Comparison of ENCODE assay signal across 8 cellular contexts in genomic region chr17:80454557-80455327, GRCh38. TPM values are rescaled to one million over a fixed set of nuclear protein-coding genes. Genes with fewer than 3 reads are reported as not detected.
DNase-seq lines count a peak whose midpoint lies in the region; ATAC-seq, FAIRE-seq and TF ChIP-seq lines count a peak whose summit lies in the region.

No MANE protein-coding gene starts in this region.

- H3K9me3 ChIP-seq in DOHH2 (ENCODE audit: control insufficient read depth, insufficient read depth, low read length) = no peaks in the 10 kb centered on the region
- H3K9me3 ChIP-seq in GM23248 (ENCODE audit: low read depth) = no peaks in the 10 kb centered on the region
- H3K9me3 ChIP-seq in Karpas-422 (ENCODE audit: low read length) = no peaks in the 10 kb centered on the region
- no peaks in the 10 kb centered on the region for H3K9me3 ChIP-seq in fibroblast of lung (ENCODE audit: control insufficient read depth, insufficient read depth, low read depth, low read length)
- no peaks in the 10 kb centered on the region for H3K9me3 ChIP-seq in naive thymus-derived CD4-positive, alpha-beta T cell (ENCODE audit: control insufficient read depth in 2 of 3, low read length in 3 of 3)

- H3K27ac Mint-ChIP-seq in naive thymus-derived CD4-positive, alpha-beta T cell = peak overlapping the region; percentile 94 to 99 (median 95)
- peak overlapping the region; percentile 97 for H3K27ac Mint-ChIP-seq in stimulated activated memory B cell treated with anti-CD40 and anti-IgM and Interleukin-4, amounts not matched to agents 10 μg/mL and 1 μg/mL and 100 μg/mL, for 72 hours

- 0 out of 2 replicates have a peak, but pooled peaks cover 2% of the 10 kb centered on the region for H3F3A ChIP-seq in DOHH2 (ENCODE audit: control insufficient read depth, insufficient read depth)
- H3F3A ChIP-seq in GM23248 (ENCODE audit: insufficient read depth) = peaks cover 16% of the 10 kb centered on the region

- peaks cover 7% of the 10 kb centered on the region; the same call in 1 of the 2 replicates for H3K27me3 ChIP-seq in DOHH2 (ENCODE audit: control insufficient read depth, low read length)
- no peaks in the 10 kb centered on the region for H3K27me3 ChIP-seq in GM23248 (replicated peaks; ENCODE audit: insufficient read depth)
- H3K27me3 ChIP-seq in Karpas-422 (ENCODE audit: low read length) = no peaks in the 10 kb centered on the region
- H3K27me3 ChIP-seq in fibroblast of lung (ENCODE audit: control insufficient read depth, insufficient read depth, low read length) = no peaks in the 10 kb centered on the region
- peaks cover 0 to 3% of the 10 kb centered on the region in 2 donors for H3K27me3 ChIP-seq in naive thymus-derived CD4-positive, alpha-beta T cell (ENCODE audit: control insufficient read depth in 2 of 2, insufficient read depth in 2 of 2, low read length in 2 of 2)

- no peak for TF ChIP-seq CTCF in DOHH2 (IDR thresholded peaks at IDR 0.05; ENCODE audit: low read depth, low read length, poor library complexity, severe bottlenecking)
- TF ChIP-seq CTCF in fibroblast of lung (conservative IDR thresholded peaks at IDR 0.05 in 1 of 2, IDR thresholded peaks at IDR 0.05 in 1 of 2; ENCODE audit: low read depth in 1 of 2, low read length in 2 of 2) = no peak

- H4K20me1 ChIP-seq in DOHH2 (ENCODE audit: control insufficient read depth, insufficient read depth, low read depth, low read length) = no peaks in the 10 kb centered on the region
- H4K20me1 ChIP-seq in GM23248 (ENCODE audit: insufficient read depth) = no peaks in the 10 kb centered on the region
- H4K20me1 ChIP-seq in Karpas-422 (ENCODE audit: insufficient read depth, low read depth, low read length) = no peaks in the 10 kb centered on the region
- H4K20me1 ChIP-seq in fibroblast of lung (ENCODE audit: control insufficient read depth, extremely low read depth, insufficient read depth, low read length) = no peaks in the 10 kb centered on the region

- 0 out of 2 replicates have a peak, but pooled peaks cover 3% of the 10 kb centered on the region for H3K79me2 ChIP-seq in DOHH2 (ENCODE audit: control insufficient read depth, low read length)
- no peaks in the 10 kb centered on the region for H3K79me2 ChIP-seq in GM23248 (ENCODE audit: insufficient read depth)
- H3K79me2 ChIP-seq in Karpas-422 (ENCODE audit: low read length) = no peaks in the 10 kb centered on the region
- no peaks in the 10 kb centered on the region for H3K79me2 ChIP-seq in fibroblast of lung (ENCODE audit: control insufficient read depth, insufficient read depth, low read length)

- H3K9me2 ChIP-seq in DOHH2 (replicated peaks; ENCODE audit: control insufficient read depth, low read length) (no peaks in the 10 kb centered on the region), GM23248 (ENCODE audit: insufficient read depth) (no peaks in the 10 kb centered on the region), Karpas-422 (replicated peaks; ENCODE audit: insufficient read depth, low read length) (no peaks in the 10 kb centered on the region)

- H2AFZ ChIP-seq in GM23248 (peak overlapping the region; percentile 88), Karpas-422 (ENCODE audit: low read length) (peak overlapping the region; percentile 72; the same call in 1 of the 2 replicates), fibroblast of lung (ENCODE audit: low read length) (peak overlapping the region; percentile 61)

- WGBS in GM23248 (ENCODE audit: low coverage in 1 of 2, low lambda C conversion rate in 2 of 2, missing lambda C conversion rate in 2 of 2), 2 experiments = 0 to 1% methylated on average over 37 to 57 of the region's 87 CpGs

- peaks cover 0 to 35% (median 15%) of the 10 kb centered on the region in 7 donors for H3K4me1 Mint-ChIP-seq in naive thymus-derived CD4-positive, alpha-beta T cell
- peaks cover 30% of the 10 kb centered on the region for H3K4me1 Mint-ChIP-seq in stimulated activated memory B cell treated with anti-CD40 and anti-IgM and Interleukin-4, amounts not matched to agents 10 μg/mL and 1 μg/mL and 100 μg/mL, for 72 hours

- peaks cover 0 to 3% (median 0%) of the 10 kb centered on the region in 5 donors for H3K36me3 Mint-ChIP-seq in naive thymus-derived CD4-positive, alpha-beta T cell
- H3K36me3 Mint-ChIP-seq in stimulated activated memory B cell treated with anti-CD40 and anti-IgM and Interleukin-4, amounts not matched to agents 10 μg/mL and 1 μg/mL and 100 μg/mL, for 72 hours = no peaks in the 10 kb centered on the region

- peaks cover 2% of the 10 kb centered on the region; the same call in 1 of the 2 replicates for H3K36me3 ChIP-seq in DOHH2 (ENCODE audit: control insufficient read depth, low read length)
- H3K36me3 ChIP-seq in GM23248 (ENCODE audit: low read depth) = no peaks in the 10 kb centered on the region
- H3K36me3 ChIP-seq in Karpas-422 (ENCODE audit: insufficient read depth, low read length) = no peaks in the 10 kb centered on the region
- H3K36me3 ChIP-seq in fibroblast of lung (ENCODE audit: control insufficient read depth, insufficient read depth, low read length) = no peaks in the 10 kb centered on the region
- peaks cover 0 to 7% (median 0%) of the 10 kb centered on the region in 3 experiments for H3K36me3 ChIP-seq in naive thymus-derived CD4-positive, alpha-beta T cell (ENCODE audit: control insufficient read depth in 2 of 3, insufficient read depth in 3 of 3, low read length in 3 of 3)

- H3K4me1 ChIP-seq in DOHH2 (ENCODE audit: control insufficient read depth, low read length) (peaks cover 19% of the 10 kb centered on the region), GM23248 (ENCODE audit: insufficient read depth) (peaks cover 22% of the 10 kb centered on the region), Karpas-422 (ENCODE audit: low read length) (peaks cover 21% of the 10 kb centered on the region), fibroblast of lung (ENCODE audit: control insufficient read depth, extremely low read depth, insufficient read depth, low read length) (peaks cover 8% of the 10 kb centered on the region)
- H3K4me1 ChIP-seq in naive thymus-derived CD4-positive, alpha-beta T cell (ENCODE audit: control insufficient read depth in 2 of 2, insufficient read depth in 2 of 2, low read length in 2 of 2) = peaks cover 11 to 14% of the 10 kb centered on the region in 2 donors

- peak overlapping the region; percentile 96 for H3K9ac ChIP-seq in GM23248
- peak overlapping the region; percentile 99 for H3K9ac ChIP-seq in Karpas-422 (ENCODE audit: low read length)
- H3K9ac ChIP-seq in fibroblast of lung (ENCODE audit: insufficient read depth, low read length) = peak overlapping the region; percentile 94

- peaks cover 0 to 22% (median 20%) of the 10 kb centered on the region in 5 donors for H3K27me3 Mint-ChIP-seq in naive thymus-derived CD4-positive, alpha-beta T cell
- H3K27me3 Mint-ChIP-seq in stimulated activated memory B cell treated with anti-CD40 and anti-IgM and Interleukin-4, amounts not matched to agents 10 μg/mL and 1 μg/mL and 100 μg/mL, for 72 hours = peaks cover 45% of the 10 kb centered on the region

- peak; percentile 95 for ATAC-seq in naive thymus-derived CD4-positive, alpha-beta T cell
- peak; percentile 95 for ATAC-seq in stimulated activated memory B cell treated with anti-CD40 and anti-IgM and Interleukin-4, amounts not matched to agents 10 μg/mL and 1 μg/mL and 100 μg/mL, for 72 hours

- intact Hi-C loops in naive thymus-derived CD4-positive, alpha-beta T cell (cut with micrococcal nuclease) = loop anchor here (1.0 to 10.0 kb wide), 9 partner anchors 20 to 1410 kb away; partner anchors contain the start of genes ENDOV (in 2 of the 2), FAAP100 (in 2 of the 2), BAIAP2 (in 1 of the 2) and P4HB (in 1 of the 2)

- no peak for FAIRE-seq in RCC 7860 (lab: Jason Lieb, UNC)

- POLR2A ChIA-PET in naive thymus-derived CD4-positive, alpha-beta T cell (lab: Charles Lee) = interaction anchor here (0.5 to 1.8 kb wide), 31 partner anchors 9 to 784 kb away, joined by 3 to 11 read pairs (median 4); partner anchors contain the start of genes NDUFAF8, RPTOR and TEPSIN

- H3K4me3 Mint-ChIP-seq in naive thymus-derived CD4-positive, alpha-beta T cell = peak overlapping the region; percentile 86 to 98 (median 92)
- peak overlapping the region; percentile 92 for H3K4me3 Mint-ChIP-seq in stimulated activated memory B cell treated with anti-CD40 and anti-IgM and Interleukin-4, amounts not matched to agents 10 μg/mL and 1 μg/mL and 100 μg/mL, for 72 hours

- DNase-seq in GM23248 = peak; percentile 100
- DNase-seq in Karpas-422 = peak; percentile 99
- DNase-seq in RCC 7860 (ENCODE audit: low spot score) = peak; percentile 91
- DNase-seq in activated T-helper 1 cell treated with anti-CD3 and anti-CD28 coated beads, Interleukin-2, amount 50 U/mL, for 16 hours (ENCODE audit: low read depth in 1 of 2, low spot score in 1 of 2) = peak; percentile 87 to 91
- peak; percentile 94 to 96 for DNase-seq in fibroblast of lung (ENCODE audit: low read depth in 2 of 2)
- DNase-seq in naive thymus-derived CD4-positive, alpha-beta T cell = peak; percentile 91 to 97 (median 95)

- CTCF ChIA-PET in naive thymus-derived CD4-positive, alpha-beta T cell (lab: Charles Lee) = no interaction called here

- in situ Hi-C loops in GM23248 (cut with MboI) = no loop called here

- H3K27ac ChIP-seq in DOHH2 (ENCODE audit: low read depth, low read length) (peak overlapping the region; percentile 52), GM23248 (peak overlapping the region; percentile 95), Karpas-422 (ENCODE audit: low read length) (peak overlapping the region; percentile 58), fibroblast of lung (ENCODE audit: insufficient read depth, low read length) (peak overlapping the region; percentile 94)
- peak overlapping the region; percentile 100 for H3K27ac ChIP-seq in naive thymus-derived CD4-positive, alpha-beta T cell (ENCODE audit: low read depth, low read length)

- peaks cover 0 to 2% (median 0%) of the 10 kb centered on the region in 11 donors for H3K9me3 Mint-ChIP-seq in naive thymus-derived CD4-positive, alpha-beta T cell
- H3K9me3 Mint-ChIP-seq in stimulated activated memory B cell treated with anti-CD40 and anti-IgM and Interleukin-4, amounts not matched to agents 10 μg/mL and 1 μg/mL and 100 μg/mL, for 72 hours = no peaks in the 10 kb centered on the region

- H3K4me2 ChIP-seq in DOHH2 (ENCODE audit: low read length) = peak overlapping the region; percentile 91
- peak overlapping the region; percentile 87 for H3K4me2 ChIP-seq in GM23248 (ENCODE audit: unreplicated experiment)
- H3K4me2 ChIP-seq in Karpas-422 (ENCODE audit: low read depth, low read length, poor library complexity, severe bottlenecking) = peak overlapping the region; percentile 88
- peak overlapping the region; percentile 96 for H3K4me2 ChIP-seq in fibroblast of lung (ENCODE audit: extremely low read depth, insufficient read depth, low read length)

- peak overlapping the region; percentile 88 for H3K4me3 ChIP-seq in DOHH2 (ENCODE audit: low read length)
- peak overlapping the region; percentile 92 for H3K4me3 ChIP-seq in GM23248
- H3K4me3 ChIP-seq in Karpas-422 (ENCODE audit: low read length) = peak overlapping the region; percentile 97
- H3K4me3 ChIP-seq in fibroblast of lung (replicated peaks in 1 of 4; ENCODE audit: control extremely low read depth in 1 of 4, insufficient read depth in 1 of 4, low read depth in 3 of 4, low read length in 4 of 4) = peak overlapping the region; percentile 69 to 81 (median 74)
- H3K4me3 ChIP-seq in naive thymus-derived CD4-positive, alpha-beta T cell (ENCODE audit: low read length) = peak overlapping the region; percentile 83

RNA-seq across cellular contexts. Expression of gene NPTX1, which starts 21.7 kb away (rescaled TPM):
- total RNA-seq in GM23248 (2014; rRNA removed; shearing (Covaris generic)) = 0.25 and 1.1 TPM in 2 replicates
- 0.39 and 0.43 TPM in 2 replicates for polyA plus RNA-seq in GM23248 (2016; fragmentation: Nextera tagmentation; extraction: Ambion mirVana)
- total RNA-seq in Karpas-422 (2014; rRNA removed; shearing (Covaris generic); ENCODE audit: low replicate concordance) = not detected in 2 replicates
- total RNA-seq in fibroblast of lung = 3.3 and 31.2 TPM in 2 replicates
- polyA plus RNA-seq in fibroblast of lung = 14.9 and 86.0 TPM in 2 replicates
- 23.4 and 100 TPM in 2 replicates for polyA plus RNA-seq in fibroblast of lung (2012)
- polyA minus RNA-seq in fibroblast of lung (ENCODE audit: low replicate concordance) = 37.5 and 184 TPM in 2 replicates
- 10 to 100 TPM in 1 of 5 experiments, under 1 TPM in 3, not detected in 1; 0.11 to 98.0 (median 0.35) TPM for total RNA-seq in naive thymus-derived CD4-positive, alpha-beta T cell
- not detected for polyA plus RNA-seq in naive thymus-derived CD4-positive, alpha-beta T cell

RNA-seq across cellular contexts. Expression of gene ENDOV, which starts 39.8 kb away (rescaled TPM):
- 25.1 and 50.3 TPM in 2 replicates for total RNA-seq in GM23248 (2014; rRNA removed; shearing (Covaris generic))
- polyA plus RNA-seq in GM23248 (2016; fragmentation: Nextera tagmentation; extraction: Ambion mirVana) (25.7 TPM in 2 replicates), fibroblast of lung (10.1 and 13.1 TPM in 2 replicates)
- total RNA-seq in Karpas-422 (2014; rRNA removed; shearing (Covaris generic); ENCODE audit: low replicate concordance) = 11.4 and 22.7 TPM in 2 replicates
- 25.4 and 28.7 TPM in 2 replicates for total RNA-seq in fibroblast of lung
- 15.0 and 17.0 TPM in 2 replicates for polyA plus RNA-seq in fibroblast of lung (2012)
- polyA minus RNA-seq in fibroblast of lung (ENCODE audit: low replicate concordance) = 8.7 and 9.9 TPM in 2 replicates
- 10 to 100 TPM; 20.3 to 26.5 (median 21.7) TPM for total RNA-seq in naive thymus-derived CD4-positive, alpha-beta T cell
- 1 to 10 TPM; 7.5 to 8.7 TPM for polyA plus RNA-seq in naive thymus-derived CD4-positive, alpha-beta T cell

Comparison
In these comparisons a context has a peak if more than half of its experiments do, and no peak if none do; other contexts are left out.
1. Peak in every context shown above with its lines: DNase-seq, ATAC-seq, H3K4me3 ChIP-seq and H3K27ac ChIP-seq.